ENCODE assay signal across 9 cellular contexts in the genomic region with DNA sequence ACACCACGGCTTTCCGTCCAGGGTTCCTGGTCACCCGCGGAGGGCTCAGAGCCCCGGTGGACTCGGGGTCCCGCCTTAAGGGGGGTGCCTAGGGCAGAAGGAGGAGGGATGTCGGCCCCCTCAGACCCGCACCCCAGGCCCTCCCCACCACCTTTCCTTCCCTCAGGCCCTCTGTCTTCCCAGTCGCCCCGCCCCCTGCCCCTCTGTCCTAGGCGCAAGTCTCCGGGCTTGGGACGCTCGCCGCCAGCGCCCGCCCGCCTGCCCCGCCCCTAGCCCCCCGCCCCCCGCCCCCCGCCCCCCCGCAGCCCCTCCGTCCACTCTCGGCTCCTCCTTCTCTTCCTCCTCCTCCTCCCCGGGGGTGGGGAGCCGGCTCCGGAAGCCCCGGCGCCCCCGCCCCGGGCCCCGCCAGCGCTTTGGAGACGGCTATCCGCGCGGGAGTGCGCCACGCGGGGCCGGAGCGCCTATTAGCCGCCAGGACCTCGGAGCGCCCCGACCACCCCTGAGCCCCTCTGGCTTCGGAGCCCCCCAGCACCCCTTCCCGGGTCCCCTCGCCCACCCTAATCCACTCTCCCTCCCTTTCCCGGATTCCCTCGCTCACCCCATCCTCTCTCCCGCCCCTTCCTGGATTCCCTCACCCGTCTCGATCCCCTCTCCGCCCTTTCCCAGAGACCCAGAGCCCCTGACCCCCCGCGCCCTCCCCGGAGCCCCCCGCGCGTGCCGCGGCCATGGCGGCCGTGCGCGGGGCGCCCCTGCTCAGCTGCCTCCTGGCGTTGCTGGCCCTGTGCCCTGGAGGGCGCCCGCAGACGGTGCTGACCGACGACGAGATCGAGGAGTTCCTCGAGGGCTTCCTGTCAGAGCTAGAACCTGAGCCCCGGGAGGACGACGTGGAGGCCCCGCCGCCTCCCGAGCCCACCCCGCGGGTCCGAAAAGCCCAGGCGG. TPM values are rescaled to one million over a fixed set of nuclear protein-coding genes. Genes with fewer than 3 reads are reported as not detected.
A peak's percentile ranks its signal among the peaks of the same experiment; 100 is the strongest.
DNase-seq lines count a peak whose midpoint lies in the region; ATAC-seq and TF ChIP-seq lines count a peak whose summit lies in the region.
"Had no signal": no experiment of that assay in that cellular context is flagged by ENCODE, and none has a peak within 500 bp of the region (broad histone marks: within the 10 kb centered on the region; RNA-seq: fewer than 3 reads in every experiment).

TSS of gene AEBP1 (plus strand) at position 405 of the 939 bp plus-strand sequence. CDS start at position 726, 321 bp downstream.

- intact Hi-C loops in left lung (cut with DNase I): no loop called here

- no peak for TF ChIP-seq POLR2A in GM18505 (IDR thresholded peaks at IDR 0.05; ENCODE audit: borderline replicate concordance, extremely low read depth, insufficient read depth, insufficient read length)

- H3K36me3 ChIP-seq in OCI-LY1 (ENCODE audit: insufficient read depth, low read length): no peaks in the 10 kb centered on the region
- H3K36me3 ChIP-seq in left lung: peaks cover 0 to 16% of the 10 kb centered on the region in 2 donors
- H3K36me3 ChIP-seq in subcutaneous abdominal adipose tissue (ENCODE audit: control insufficient read depth in 5 of 5, insufficient read depth in 5 of 5, low read length in 5 of 5): peaks cover 0 to 16% (median 4%) of the 10 kb centered on the region in 5 donors

- ATAC-seq in left lung: peak; percentile 39
- ATAC-seq in GM18505 (IDR thresholded peaks at IDR 0.05; ENCODE audit: unreplicated experiment): no peak
- ATAC-seq in HG03460 (IDR thresholded peaks at IDR 0.05; ENCODE audit: unreplicated experiment): no peak

- H4K20me1 ChIP-seq in OCI-LY1 (ENCODE audit: insufficient read depth, low read length): no peaks in the 10 kb centered on the region

- H3K27ac ChIP-seq in OCI-LY1 (ENCODE audit: low read depth, low read length, poor library complexity, severe bottlenecking) (no peak within 1 kb of the TSS), left lung (peak within 1 kb of the TSS; percentile 62 to 74), subcutaneous abdominal adipose tissue (ENCODE audit: low read depth, low read length) (peak within 1 kb of the TSS; percentile 72)
- H3K27ac ChIP-seq: HL-60 had no signal

- H3K27me3 ChIP-seq in OCI-LY1 (ENCODE audit: insufficient read depth, low read length): peaks cover 10% of the 10 kb centered on the region
- H3K27me3 ChIP-seq in left lung: peaks cover 0 to 40% of the 10 kb centered on the region in 2 donors
- H3K27me3 ChIP-seq in subcutaneous abdominal adipose tissue (ENCODE audit: control insufficient read depth in 5 of 5, insufficient read depth in 4 of 5, low read length in 5 of 5): peaks cover 0 to 3% (median 0%) of the 10 kb centered on the region in 5 donors

- H3K9me3 ChIP-seq in OCI-LY1 (ENCODE audit: low read length) (no peaks in the 10 kb centered on the region), left lung (no peaks in the 10 kb centered on the region), subcutaneous abdominal adipose tissue (ENCODE audit: control insufficient read depth in 5 of 5, low read length in 5 of 5) (no peaks in the 10 kb centered on the region)

- H3F3A ChIP-seq in OCI-LY1 (ENCODE audit: insufficient read depth, low read length): 0 out of 2 replicates have a peak, but pooled peaks cover 5% of the 10 kb centered on the region

- H2AFZ ChIP-seq in OCI-LY1 (ENCODE audit: low read length): no peak within 1 kb of the TSS

- TF ChIP-seq CTCF in OCI-LY1 (IDR thresholded peaks at IDR 0.05; ENCODE audit: low read length) (no peak), left lung (IDR thresholded peaks at IDR 0.05) (no peak)

- H3K9ac ChIP-seq in OCI-LY1 (ENCODE audit: low read length): no peak within 1 kb of the TSS
- peak within 1 kb of the TSS; percentile 8 to 70 (median 59) for H3K9ac ChIP-seq in subcutaneous abdominal adipose tissue (ENCODE audit: low read length in 5 of 5)

- no peaks in the 10 kb centered on the region for H3K79me2 ChIP-seq in OCI-LY1 (ENCODE audit: insufficient read depth, low read length)

- H3K9me2 ChIP-seq in OCI-LY1 (ENCODE audit: low read depth, low read length): no peaks in the 10 kb centered on the region

- DNase-seq in COR-L47 (lab: John Stamatoyannopoulos, UW) (peak; percentile 27), cerebellum (ENCODE audit: low spot score) (no peak), left lung (no peak), NCI-H446 (lab: John Stamatoyannopoulos, UW) (no peak)

- H3K4me1 ChIP-seq in OCI-LY1 (ENCODE audit: insufficient read depth, low read length, severe bottlenecking) (peaks cover 46% of the 10 kb centered on the region), left lung (peaks cover 0 to 7% of the 10 kb centered on the region in 2 donors), subcutaneous abdominal adipose tissue (ENCODE audit: control insufficient read depth in 5 of 5, insufficient read depth in 5 of 5, low read length in 5 of 5) (peaks cover 13 to 54% (median 37%) of the 10 kb centered on the region in 5 donors)

- peak within 1 kb of the TSS; percentile 53 for H3K4me2 ChIP-seq in OCI-LY1 (ENCODE audit: low read length)

- peak within 1 kb of the TSS; percentile 27 for H3K4me3 ChIP-seq in OCI-LY1 (ENCODE audit: low read depth, low read length, poor library complexity, severe bottlenecking)
- peak within 1 kb of the TSS; percentile 44 for H3K4me3 ChIP-seq in left lung
- H3K4me3 ChIP-seq in subcutaneous abdominal adipose tissue (ENCODE audit: low read depth in 1 of 5, low read length in 5 of 5): peak within 1 kb of the TSS; percentile 54 to 81 (median 69)

RNA-seq across cellular contexts. Expression of gene AEBP1, which starts in this region (rescaled TPM):
- total RNA-seq in cerebellum (11.3 TPM), left lung (100 to 1,000 TPM; 167 to 195 TPM)

Comparison
In these comparisons a context has a peak if more than half of its experiments do, and no peak if none do; other contexts are left out.
1. RNA of gene AEBP1 (total RNA-seq): 167 to 195 TPM in left lung; 11.3 TPM in cerebellum (single experiment); every median in the first group is over 10 times any median in the second.
2. Peak in every context shown above with its lines, with median percentiles within 50 percentile points of each other: H3K4me3 ChIP-seq.